22 cellular contexts compared by ENCODE assay signal in genomic region chr3:141307351-141308059, GRCh38.
DNase-seq lines count a peak whose midpoint lies in the region; ATAC-seq, FAIRE-seq and TF ChIP-seq lines count a peak whose summit lies in the region.
"Had no signal": no experiment of that assay in that cellular context is flagged by ENCODE, and none has a peak within 500 bp of the region (broad histone marks: within the 10 kb centered on the region; RNA-seq: fewer than 3 reads in every experiment).

No MANE protein-coding gene starts in this region.

- H3K4me1 Mint-ChIP-seq in T-helper 1 cell treated with Interleukin-12 subunit alpha and Interleukin-12 subunit beta and Interleukin-4 antibody, amounts not matched to agents 30 μg/mL and 1 μg/mL, for 36 hours (ENCODE audit: low read depth): peaks cover 49% of the 10 kb centered on the region

- FAIRE-seq in small intestine (lab: Jason Lieb, UNC): no peak

- WGBS in small intestine, 3 donors: 75 to 78% (median 77%) methylated on average over 16 of the region's 16 CpGs

- no peaks in the 10 kb centered on the region for H3K9me3 ChIP-seq in osteoblast (ENCODE audit: low read depth, low read length)
- H3K9me3 ChIP-seq in small intestine (ENCODE audit: control insufficient read depth, low read depth): no peaks in the 10 kb centered on the region
- H3K9me3 ChIP-seq: body of pancreas, gastroesophageal sphincter, right lobe of liver, tibial nerve had no signal

- H4K20me1 ChIP-seq in osteoblast (ENCODE audit: insufficient read depth, low read length): no peaks in the 10 kb centered on the region

- H3K79me2 ChIP-seq in osteoblast (ENCODE audit: insufficient read depth, low read length): peaks cover 5% of the 10 kb centered on the region

- H3K27me3 ChIP-seq in osteoblast (ENCODE audit: insufficient read depth, low read length) (no peaks in the 10 kb centered on the region), small intestine (ENCODE audit: control insufficient read depth in 2 of 2, insufficient read depth in 2 of 2, low read length in 2 of 2) (no peaks in the 10 kb centered on the region)
- H3K27me3 ChIP-seq: body of pancreas, gastroesophageal sphincter, right lobe of liver, tibial nerve had no signal

- peak overlapping the region; percentile 62 for H3K27ac Mint-ChIP-seq in T-helper 1 cell treated with Interleukin-12 subunit alpha and Interleukin-12 subunit beta and Interleukin-4 antibody, amounts not matched to agents 30 μg/mL and 1 μg/mL, for 36 hours
- H3K27ac Mint-ChIP-seq: B cell had no signal

- H3K27ac ChIP-seq in osteoblast (ENCODE audit: low read depth, low read length) (no peak overlapping the region), small intestine (ENCODE audit: low read depth in 1 of 2, low read length in 1 of 2) (peak overlapping the region in 1 of 2 donors; percentile 20)
- H3K27ac ChIP-seq: 22Rv1, body of pancreas, gastroesophageal sphincter, right lobe of liver had no signal

- no peak overlapping the region for H3K4me2 ChIP-seq in osteoblast (ENCODE audit: insufficient read depth, low read length)

- intact Hi-C loops in left colon (cut with DNase I, micrococcal nuclease): loop anchor here in 1 of 2 donors (5.0 to 10.0 kb wide), 2 partner anchors 47 to 255 kb away; no protein-coding TSS in a partner anchor
- intact Hi-C loops in left cardiac atrium (cut with DNase I): no loop called here

- peak; percentile 59 for DNase-seq in DMS 273 (lab: John Stamatoyannopoulos, UW; ENCODE audit: unreplicated experiment)
- no peak for DNase-seq in DMS 273 treated with DMSO at 0.1 percent for 48 hours (lab: John Stamatoyannopoulos, UW)
- peak; percentile 25 for DNase-seq in activated naive CD4-positive, alpha-beta T cell treated with anti-CD3 and anti-CD28 coated beads, Interleukin-2, amount 50 U/mL, for 16 hours
- peak; percentile 38 for DNase-seq in osteoblast (ENCODE audit: insufficient read length, low spot score, missing footprints)
- no peak for DNase-seq in left colon
- no peak for DNase-seq in left cardiac atrium
- no peak for DNase-seq in small intestine
- DNase-seq: activated CD4-positive, CD25-positive, alpha-beta regulatory T cell treated with anti-CD3 and anti-CD28 coated beads, Interleukin-2, amount 50 U/mL, for 72 hours; activated gamma-delta T cell treated with Interleukin-2 at 50 U/mL for 16 hours; body of pancreas; dermis blood vessel endothelial cell; left ventricle myocardium superior; NCI-H1048; NCI-H2081; NCI-H526; right lobe of liver; SIG-M5 had no signal

- H3K36me3 ChIP-seq in osteoblast (ENCODE audit: insufficient read depth, low read length): no peaks in the 10 kb centered on the region
- no peaks in the 10 kb centered on the region for H3K36me3 ChIP-seq in small intestine (ENCODE audit: control insufficient read depth in 2 of 2, insufficient read depth in 2 of 2, low read length in 2 of 2)
- H3K36me3 ChIP-seq: gastroesophageal sphincter, right lobe of liver, tibial nerve had no signal

- peaks cover 1% of the 10 kb centered on the region for H3K36me3 Mint-ChIP-seq in T-helper 1 cell treated with Interleukin-12 subunit alpha and Interleukin-12 subunit beta and Interleukin-4 antibody, amounts not matched to agents 30 μg/mL and 1 μg/mL, for 36 hours (ENCODE audit: low read depth)

- no peak overlapping the region for H2AFZ ChIP-seq in osteoblast (ENCODE audit: low read length)

- H3K4me3 Mint-ChIP-seq in T-helper 1 cell treated with Interleukin-12 subunit alpha and Interleukin-12 subunit beta and Interleukin-4 antibody, amounts not matched to agents 30 μg/mL and 1 μg/mL, for 36 hours: peak overlapping the region; percentile 20
- H3K4me3 Mint-ChIP-seq: B cell had no signal

- H3K4me1 ChIP-seq in osteoblast (ENCODE audit: insufficient read depth, low read length) (peaks cover 20% of the 10 kb centered on the region), small intestine (ENCODE audit: control insufficient read depth in 2 of 2, insufficient read depth in 1 of 2, low read depth in 1 of 2, low read length in 1 of 2) (peaks cover 3 to 6% of the 10 kb centered on the region in 2 donors)

- no peak for ATAC-seq in left colon
- ATAC-seq in left cardiac atrium: no peak
- ATAC-seq: body of pancreas, gastroesophageal sphincter, left ventricle myocardium superior, right lobe of liver had no signal

- H3K4me3 ChIP-seq in osteoblast (ENCODE audit: insufficient read depth, low read length): no peak overlapping the region
- no peak overlapping the region for H3K4me3 ChIP-seq in small intestine (ENCODE audit: low read depth in 1 of 2, low read length in 2 of 2)
- H3K4me3 ChIP-seq: body of pancreas, gastroesophageal sphincter, right lobe of liver, tibial nerve had no signal

- TF ChIP-seq CTCF in osteoblast (IDR thresholded peaks at IDR 0.05; ENCODE audit: extremely low read depth, low read depth, low read length): no peak

- no peaks in the 10 kb centered on the region for H3K9me3 Mint-ChIP-seq in T-helper 1 cell treated with Interleukin-12 subunit alpha and Interleukin-12 subunit beta and Interleukin-4 antibody, amounts not matched to agents 30 μg/mL and 1 μg/mL, for 36 hours

- no peaks in the 10 kb centered on the region for H3K27me3 Mint-ChIP-seq in T-helper 1 cell treated with Interleukin-12 subunit alpha and Interleukin-12 subunit beta and Interleukin-4 antibody, amounts not matched to agents 30 μg/mL and 1 μg/mL, for 36 hours (ENCODE audit: low read depth)
- H3K27me3 Mint-ChIP-seq: B cell had no signal

Comparison
In these comparisons a context has a peak if more than half of its experiments do, and no peak if none do; other contexts are left out.
1. DNase-seq: peak in DMS 273 (single experiment), activated naive CD4-positive, alpha-beta T cell treated with anti-CD3 and anti-CD28 coated beads, Interleukin-2, amount 50 U/mL, for 16 hours (single experiment) and osteoblast (single experiment); none in DMS 273 treated with DMSO at 0.1 percent for 48 hours (single experiment), left colon (0 of 2), left cardiac atrium (single experiment) and small intestine (single experiment).